In the genomic region with DNA sequence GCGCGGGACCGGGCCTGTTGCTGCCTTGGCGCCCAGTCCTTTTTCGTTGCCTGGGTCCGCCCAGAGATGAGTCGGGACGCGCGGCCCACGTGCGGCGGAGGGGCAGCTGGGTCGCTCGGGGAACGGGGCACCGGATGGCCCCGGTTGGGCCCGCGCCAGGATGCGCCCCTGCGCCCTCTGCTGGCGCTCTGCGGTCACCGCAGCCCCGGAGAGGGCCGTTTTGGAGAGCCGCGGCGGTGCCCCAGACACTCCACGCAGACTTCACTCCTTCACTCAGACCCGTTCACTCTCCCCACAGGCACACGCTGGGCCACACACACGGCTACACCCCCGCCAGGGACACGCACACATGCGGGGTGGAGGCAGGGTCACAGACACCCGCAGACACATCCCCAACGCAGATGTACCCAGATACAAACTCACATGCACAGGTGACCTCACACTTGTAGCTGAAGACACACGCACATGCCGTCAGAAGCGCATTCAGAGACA, we compare ENCODE assay signal across 8 cellular contexts. TPM values are rescaled to one million over a fixed set of nuclear protein-coding genes. Genes with fewer than 3 reads are reported as not detected.
DNase-seq lines count a peak whose midpoint lies in the region; TF ChIP-seq lines count a peak whose summit lies in the region.

No MANE protein-coding gene starts in this region.

- peaks cover 4 to 7% of the 10 kb centered on the region in 2 experiments for H3K4me1 Mint-ChIP-seq in H9
- H3K4me1 Mint-ChIP-seq in neural crest cell = peaks cover 4% of the 10 kb centered on the region

- peaks cover 6 to 18% of the 10 kb centered on the region in 2 donors for H3K36me3 ChIP-seq in stomach smooth muscle (ENCODE audit: control insufficient read depth in 2 of 2, insufficient read depth in 2 of 2, low read length in 2 of 2)

- no peaks in the 10 kb centered on the region for H3K27me3 ChIP-seq in H9 (ENCODE audit: insufficient read depth, low read length)
- H3K27me3 ChIP-seq in stomach smooth muscle (ENCODE audit: control insufficient read depth in 1 of 2, insufficient read depth in 2 of 2, low read length in 2 of 2) = no peaks in the 10 kb centered on the region

- peak overlapping the region; percentile 2 to 68 for H3K4me3 ChIP-seq in stomach smooth muscle (ENCODE audit: low read length in 2 of 2)

- H2BK20ac ChIP-seq in H9 (ENCODE audit: low read depth, low read length, poor library complexity, severe bottlenecking) = no peak overlapping the region

- H3K9me3 Mint-ChIP-seq in H9 (no peaks in the 10 kb centered on the region; a peak in 1 of 5 replicates), neural crest cell (no peaks in the 10 kb centered on the region)

- H2BK12ac ChIP-seq in H9 (ENCODE audit: insufficient read length, low read depth, low read length) = no peak overlapping the region

- H3K4me1 ChIP-seq in H9 (ENCODE audit: insufficient read depth, low read length) (no peaks in the 10 kb centered on the region; the same call in 1 of the 2 replicates), stomach smooth muscle (ENCODE audit: control insufficient read depth, insufficient read depth, low read length) (peaks cover 9% of the 10 kb centered on the region)

- H3K36me3 Mint-ChIP-seq in H9 (ENCODE audit: insufficient read depth in 1 of 3, low read depth in 3 of 3) (peaks cover 9 to 27% (median 23%) of the 10 kb centered on the region in 3 experiments), neural crest cell (ENCODE audit: low read depth) (peaks cover 4% of the 10 kb centered on the region)

- no peak overlapping the region for H4K91ac ChIP-seq in H9 (ENCODE audit: insufficient read length, low read depth, low read length)

- WGBS in H9 (ENCODE audit: extremely low coverage, insufficient read length, low lambda C conversion rate) = no CpG with 5 or more reads among the region's 42 CpGs

- H3K18ac ChIP-seq in H9 (ENCODE audit: insufficient read length, low read depth, low read length) = no peak overlapping the region

- H3K23ac ChIP-seq in H9 (ENCODE audit: insufficient read length, low read depth, low read length) = no peak overlapping the region

- H3K14ac ChIP-seq in H9 (ENCODE audit: insufficient read depth, low read length) = no peak overlapping the region

- no peak overlapping the region for H3K9ac ChIP-seq in H9 (ENCODE audit: extremely low read depth, insufficient read length, low read length)
- peak overlapping the region in 1 of 2 donors; percentile 21 for H3K9ac ChIP-seq in stomach smooth muscle (ENCODE audit: low read length in 2 of 2)

- H2BK120ac ChIP-seq in H9 (ENCODE audit: low read depth, low read length, poor library complexity, severe bottlenecking) = no peak overlapping the region

- DNase-seq in CD1c-positive myeloid dendritic cell (ENCODE audit: extremely low spot score) = peak; percentile 89
- DNase-seq in H9 = peak; percentile 68
- DNase-seq in NOMO-1 treated with dmso at 0.1 percent for 144 hours (lab: John Stamatoyannopoulos, UW; ENCODE audit: unreplicated experiment) = peak; percentile 33
- peak; percentile 73 for DNase-seq in activated T-cell treated with anti-CD3 and anti-CD28 coated beads for 4 hours
- peak; percentile 48 for DNase-seq in fibroblast of gingiva (ENCODE audit: low read depth)
- peak; percentile 76 for DNase-seq in neural crest cell (ENCODE audit: low read depth, low spot score)
- DNase-seq in NCI-H510A treated with DMSO at 0.1 percent for 48 hours (lab: John Stamatoyannopoulos, UW) = no peak

- H2BK5ac ChIP-seq in H9 (ENCODE audit: insufficient read length, low read length) = no peak overlapping the region

- no peak overlapping the region for H3K27ac ChIP-seq in H9 (ENCODE audit: insufficient read length, low read depth, low read length)
- no peak overlapping the region for H3K27ac ChIP-seq in stomach smooth muscle (ENCODE audit: low read length)

- no peak overlapping the region for H3T11ph ChIP-seq in H9 (ENCODE audit: low read length)

- H3K56ac ChIP-seq in H9 (ENCODE audit: insufficient read length, low read depth, low read length) = no peak overlapping the region

- H3K4me3 Mint-ChIP-seq in H9 (peak overlapping the region; percentile 30 to 64; a peak in 3 of 5 replicates), neural crest cell (peak overlapping the region; percentile 33)

- H2AK5ac ChIP-seq in H9 (ENCODE audit: insufficient read length, low read length) = no peak overlapping the region

- no peaks in the 10 kb centered on the region for H3K23me2 ChIP-seq in H9 (ENCODE audit: insufficient read length, low read depth, low read length, poor library complexity, severe bottlenecking)

- H3K27ac Mint-ChIP-seq in H9 (peak overlapping the region in 2 of 3 experiments; percentile 63 to 96; a peak in 3 of 7 replicates), neural crest cell (ENCODE audit: unreplicated experiment) (peak overlapping the region; percentile 92)

- no peak overlapping the region for H3K4me2 ChIP-seq in H9 (ENCODE audit: insufficient read depth, insufficient read length, low read length)

- H3K79me1 ChIP-seq in H9 (ENCODE audit: insufficient read depth, low read depth, low read length, poor library complexity, severe bottlenecking) = no peaks in the 10 kb centered on the region

- no peak overlapping the region for H2AFZ ChIP-seq in H9 (ENCODE audit: low read length)

- no peaks in the 10 kb centered on the region for H4K20me1 ChIP-seq in H9 (ENCODE audit: control insufficient read depth, insufficient read depth, insufficient read length)

- H4K5ac ChIP-seq in H9 (ENCODE audit: insufficient read length, low read depth, low read length) = no peak overlapping the region

- H4K8ac ChIP-seq in H9 (replicated peaks; ENCODE audit: insufficient read length, low read depth, low read length) = no peak overlapping the region

- H3K4ac ChIP-seq in H9 (ENCODE audit: low read depth, low read length) = no peak overlapping the region

- no peak overlapping the region for H2BK15ac ChIP-seq in H9 (ENCODE audit: low read depth, low read length)

- TF ChIP-seq CTCF in H9 (conservative IDR thresholded peaks at IDR 0.05) = peak; percentile 91
- TF ChIP-seq CTCF in neural crest cell (conservative IDR thresholded peaks at IDR 0.05) = peak; percentile 89

- H3K79me2 ChIP-seq in H9 (ENCODE audit: insufficient read depth, low read length) = no peaks in the 10 kb centered on the region

- H3K9me3 ChIP-seq in H9 (ENCODE audit: control insufficient read depth, low read depth, low read length) (no peaks in the 10 kb centered on the region), stomach smooth muscle (ENCODE audit: control insufficient read depth in 2 of 2, low read length in 2 of 2) (no peaks in the 10 kb centered on the region)

- H3K27me3 Mint-ChIP-seq in H9 (ENCODE audit: low read depth) (no peaks in the 10 kb centered on the region; the same call in 1 of the 2 replicates), neural crest cell (ENCODE audit: low read depth) (no peaks in the 10 kb centered on the region)

RNA-seq across cellular contexts. Expression of gene SRC, which starts 38.8 kb away (rescaled TPM):
- total RNA-seq in H9 (2021) (37.5 and 44.5 TPM in 2 replicates), neural crest cell (58.6 and 60.4 TPM in 2 replicates)
